Comparison of ENCODE assay signal across 19 cellular contexts in the genomic region with DNA sequence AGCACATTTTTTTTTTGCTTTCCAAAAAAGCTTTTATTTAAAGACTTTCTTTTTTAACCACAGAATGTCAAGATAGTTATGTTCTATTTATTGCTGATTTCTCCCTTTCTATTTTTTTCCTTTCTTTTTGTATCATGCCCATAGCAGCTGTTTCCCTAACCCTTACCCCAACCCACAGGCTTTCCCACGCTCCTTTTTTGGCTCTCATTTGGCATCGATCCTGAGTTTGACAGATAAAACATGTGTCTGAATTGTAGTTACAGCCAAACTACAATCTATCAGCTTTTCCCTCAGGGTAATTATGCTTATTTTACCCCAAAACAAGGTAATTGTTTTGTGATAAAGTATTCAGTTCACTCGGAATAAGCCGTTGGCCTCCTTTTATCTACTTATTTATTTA. TPM values are rescaled to one million over a fixed set of nuclear protein-coding genes. Genes with fewer than 3 reads are reported as not detected.
DNase-seq lines count a peak whose midpoint lies in the region; ATAC-seq and TF ChIP-seq lines count a peak whose summit lies in the region.
"Had no signal": no experiment of that assay in that cellular context is flagged by ENCODE, and none has a peak within 500 bp of the region (broad histone marks: within the 10 kb centered on the region; RNA-seq: fewer than 3 reads in every experiment).

No MANE protein-coding gene starts in this region.

- H3K4me1 ChIP-seq in BLaER1, result peaks cover 29% of the 10 kb centered on the region
- no peaks in the 10 kb centered on the region for H3K4me1 ChIP-seq in lower lobe of right lung

- H3K9ac ChIP-seq in BLaER1, result no peak overlapping the region
- H3K9ac ChIP-seq: SK-N-SH had no signal

- no peak overlapping the region for H3K4me3 ChIP-seq in BLaER1
- H3K4me3 ChIP-seq in lower lobe of right lung, result no peak overlapping the region
- H3K4me3 ChIP-seq: hepatocyte had no signal

- TF ChIP-seq CTCF in chondrocyte (IDR thresholded peaks at IDR 0.05), result no peak
- no peak for TF ChIP-seq CTCF in lower lobe of right lung (IDR thresholded peaks at IDR 0.05)

- peak overlapping the region; percentile 30 for H3K27ac Mint-ChIP-seq in chondrocyte (ENCODE audit: unreplicated experiment)
- H3K27ac Mint-ChIP-seq in stimulated activated naive CD8-positive, alpha-beta T cell treated with anti-CD3 and anti-CD28 coated beads, Interleukin-15, amount 100 ng/mL, for 72 hours, result no peak overlapping the region
- H3K27ac Mint-ChIP-seq: stimulated activated memory B cell treated with anti-CD40 and anti-IgM and Interleukin-4, amounts not matched to agents 10 μg/mL and 1 μg/mL and 100 μg/mL, for 72 hours had no signal

- H3K4me2 ChIP-seq in BLaER1, result peak overlapping the region; percentile 47
- H3K4me2 ChIP-seq: hepatocyte, SK-N-SH had no signal

- DNase-seq in NCI-H1105 (lab: John Stamatoyannopoulos, UW), result peak; percentile 66
- no peak for DNase-seq in chondrocyte (ENCODE audit: low spot score)
- DNase-seq in lung microvascular endothelial cell (ENCODE audit: low read depth in 2 of 2), result peak; percentile 16 to 93
- DNase-seq in NCI-H2196 treated with DMSO at 0.1 percent for 48 hours (lab: John Stamatoyannopoulos, UW; ENCODE audit: unreplicated experiment), result no peak
- no peak for DNase-seq in lower lobe of right lung
- DNase-seq in stimulated activated naive CD8-positive, alpha-beta T cell treated with anti-CD3 and anti-CD28 coated beads, Interleukin-15, amount 100 ng/mL, for 72 hours, result no peak
- DNase-seq: activated CD4-positive, CD25-positive, alpha-beta regulatory T cell treated with anti-CD3 and anti-CD28 coated beads, Interleukin-2, amount 50 U/mL, for 72 hours; activated T-cell treated with anti-CD3 and anti-CD28 coated beads, Interleukin-2, amount 50 U/mL, for 1 hour; amniotic stem cell; effector CD4-positive, alpha-beta T cell; HCEC 1CT; NCI-H1048; NCI-H82; occipital lobe; SK-N-SH had no signal

- no peak for ATAC-seq in HG03378 (IDR thresholded peaks at IDR 0.05; ENCODE audit: unreplicated experiment)
- ATAC-seq in lower lobe of right lung, result no peak
- ATAC-seq in stimulated activated naive CD8-positive, alpha-beta T cell treated with anti-CD3 and anti-CD28 coated beads, Interleukin-15, amount 100 ng/mL, for 72 hours, result no peak
- ATAC-seq: stimulated activated memory B cell treated with anti-CD40 and anti-IgM and Interleukin-4, amounts not matched to agents 10 μg/mL and 1 μg/mL and 100 μg/mL, for 72 hours had no signal

- no peaks in the 10 kb centered on the region for H4K20me1 ChIP-seq in BLaER1

- H3K9me3 ChIP-seq in BLaER1, result no peaks in the 10 kb centered on the region
- H3K9me3 ChIP-seq in lower lobe of right lung, result no peaks in the 10 kb centered on the region
- H3K9me3 ChIP-seq: SK-N-SH had no signal

- H3K27me3 ChIP-seq in BLaER1 (no peaks in the 10 kb centered on the region), lower lobe of right lung (ENCODE audit: low read depth) (no peaks in the 10 kb centered on the region)
- H3K27me3 ChIP-seq: hepatocyte had no signal

- H3K27me3 Mint-ChIP-seq in chondrocyte (ENCODE audit: low read depth), result no peaks in the 10 kb centered on the region
- no peaks in the 10 kb centered on the region for H3K27me3 Mint-ChIP-seq in stimulated activated naive CD8-positive, alpha-beta T cell treated with anti-CD3 and anti-CD28 coated beads, Interleukin-15, amount 100 ng/mL, for 72 hours
- H3K27me3 Mint-ChIP-seq: stimulated activated memory B cell treated with anti-CD40 and anti-IgM and Interleukin-4, amounts not matched to agents 10 μg/mL and 1 μg/mL and 100 μg/mL, for 72 hours had no signal

- H3K36me3 ChIP-seq in BLaER1 (no peaks in the 10 kb centered on the region), lower lobe of right lung (no peaks in the 10 kb centered on the region)

- H3K9me3 Mint-ChIP-seq in chondrocyte (ENCODE audit: low read depth), result no peaks in the 10 kb centered on the region
- no peaks in the 10 kb centered on the region for H3K9me3 Mint-ChIP-seq in stimulated activated naive CD8-positive, alpha-beta T cell treated with anti-CD3 and anti-CD28 coated beads, Interleukin-15, amount 100 ng/mL, for 72 hours
- H3K9me3 Mint-ChIP-seq: stimulated activated memory B cell treated with anti-CD40 and anti-IgM and Interleukin-4, amounts not matched to agents 10 μg/mL and 1 μg/mL and 100 μg/mL, for 72 hours had no signal

- peak overlapping the region; percentile 31 for H3K4me3 Mint-ChIP-seq in chondrocyte (ENCODE audit: unreplicated experiment)
- no peak overlapping the region for H3K4me3 Mint-ChIP-seq in stimulated activated naive CD8-positive, alpha-beta T cell treated with anti-CD3 and anti-CD28 coated beads, Interleukin-15, amount 100 ng/mL, for 72 hours
- H3K4me3 Mint-ChIP-seq: stimulated activated memory B cell treated with anti-CD40 and anti-IgM and Interleukin-4, amounts not matched to agents 10 μg/mL and 1 μg/mL and 100 μg/mL, for 72 hours had no signal

- intact Hi-C loops in lower lobe of right lung (cut with DNase I), result no loop called here

- H3K4me1 Mint-ChIP-seq in chondrocyte (ENCODE audit: low read depth), result peaks cover 45% of the 10 kb centered on the region
- no peaks in the 10 kb centered on the region for H3K4me1 Mint-ChIP-seq in stimulated activated naive CD8-positive, alpha-beta T cell treated with anti-CD3 and anti-CD28 coated beads, Interleukin-15, amount 100 ng/mL, for 72 hours
- H3K4me1 Mint-ChIP-seq: stimulated activated memory B cell treated with anti-CD40 and anti-IgM and Interleukin-4, amounts not matched to agents 10 μg/mL and 1 μg/mL and 100 μg/mL, for 72 hours had no signal

- H3K36me3 Mint-ChIP-seq in chondrocyte (ENCODE audit: low read depth), result no peaks in the 10 kb centered on the region
- H3K36me3 Mint-ChIP-seq: stimulated activated memory B cell treated with anti-CD40 and anti-IgM and Interleukin-4, amounts not matched to agents 10 μg/mL and 1 μg/mL and 100 μg/mL, for 72 hours had no signal

- no peak overlapping the region for H3K27ac ChIP-seq in BLaER1
- no peak overlapping the region for H3K27ac ChIP-seq in lower lobe of right lung
- H3K27ac ChIP-seq: hepatocyte had no signal

RNA-seq across cellular contexts. Expression of a gene that starts 46.7 kb away (rescaled TPM):
- 20.6 to 27.9 TPM (median 27.9 TPM) in 3 replicates for total RNA-seq in chondrocyte
- 1.3 and 2.0 TPM in 2 replicates for total RNA-seq in lung microvascular endothelial cell
- total RNA-seq in lower lobe of right lung, result 5.5 TPM

Comparison
In these comparisons a context has a peak if more than half of its experiments do, and no peak if none do; other contexts are left out.
1. DNase-seq: peak in NCI-H1105 (single experiment) and lung microvascular endothelial cell (2 of 2); none in chondrocyte (single experiment), NCI-H2196 treated with DMSO at 0.1 percent for 48 hours (single experiment), lower lobe of right lung (single experiment) and stimulated activated naive CD8-positive, alpha-beta T cell treated with anti-CD3 and anti-CD28 coated beads, Interleukin-15, amount 100 ng/mL, for 72 hours (0 of 2).